ENCODE assay signal across 20 cellular contexts in genomic region chr18:8947576-8947975, GRCh38.
DNase-seq lines count a peak whose midpoint lies in the region; ATAC-seq and TF ChIP-seq lines count a peak whose summit lies in the region.
"Had no signal": no experiment of that assay in that cellular context is flagged by ENCODE, and none has a peak within 500 bp of the region (broad histone marks: within the 10 kb centered on the region; RNA-seq: fewer than 3 reads in every experiment).

No MANE protein-coding gene starts in this region.

- 59% methylated on average over 7 of the region's 7 CpGs for WGBS in suprapubic skin

- H3K27me3 Mint-ChIP-seq in CD4-positive, alpha-beta T cell: peaks cover 9% of the 10 kb centered on the region
- H3K27me3 Mint-ChIP-seq: B cell had no signal

- no peak for TF ChIP-seq EP300 in suprapubic skin (IDR thresholded peaks at IDR 0.05)

- POLR2A ChIA-PET in CD4-positive, alpha-beta T cell (lab: Charles Lee): no interaction called here

- H3K36me3 ChIP-seq in BLaER1 treated with 17β-estradiol and CSF1 and Interleukin-3, amounts not matched to agents 10 nM and 100 nM: no peaks in the 10 kb centered on the region
- H3K36me3 ChIP-seq in brain microvascular endothelial cell (replicated peaks): no peaks in the 10 kb centered on the region
- no peaks in the 10 kb centered on the region for H3K36me3 ChIP-seq in muscle layer of duodenum (ENCODE audit: control insufficient read depth in 1 of 2, insufficient read depth in 2 of 2, low read length in 2 of 2)
- H3K36me3 ChIP-seq in suprapubic skin: no peaks in the 10 kb centered on the region
- H3K36me3 ChIP-seq: ascending aorta had no signal

- H3K9ac ChIP-seq in BLaER1 treated with 17β-estradiol and CSF1 and Interleukin-3, amounts not matched to agents 10 nM and 100 nM: no peak overlapping the region
- H3K9ac ChIP-seq: parathyroid adenoma had no signal

- H3K4me2 ChIP-seq in BLaER1 treated with 17β-estradiol and CSF1 and Interleukin-3, amounts not matched to agents 10 nM and 100 nM: peak overlapping the region in 6 of 11 experiments; percentile 81 to 91 (median 86); a peak in 12 of 22 replicates

- no peak for TF ChIP-seq POLR2A in suprapubic skin (IDR thresholded peaks at IDR 0.05)

- H3K4me1 Mint-ChIP-seq in CD4-positive, alpha-beta T cell (ENCODE audit: low read depth): peaks cover 11% of the 10 kb centered on the region
- H3K4me1 Mint-ChIP-seq: immature natural killer cell had no signal

- no peaks in the 10 kb centered on the region for H3K9me3 Mint-ChIP-seq in CD4-positive, alpha-beta T cell
- H3K9me3 Mint-ChIP-seq: activated T-helper 1 cell treated with anti-CD3 and anti-CD28 coated beads, Interleukin-12 subunit alpha, Interleukin-12 subunit beta, Interleukin-2, Interleukin-4 antibody, amounts not matched to agents 30 ng/mL and 10 ng/mL and 1 ng/mL, durations not matched to agents 14 hours and 24 hours and 36 hours; T-helper 2 cell treated with Interferon-gamma antibody and Interleukin-4, amounts not matched to agents 5 μg/mL and 100 μg/mL, for 36 hours had no signal

- H3K36me3 Mint-ChIP-seq in CD4-positive, alpha-beta T cell (ENCODE audit: low read depth): no peaks in the 10 kb centered on the region
- H3K36me3 Mint-ChIP-seq: immature natural killer cell had no signal

- DNase-seq in LoVo (ENCODE audit: low spot score) (peak; percentile 36), brain microvascular endothelial cell (no peak), midbrain (lab: John Stamatoyannopoulos, UW) (no peak), suprapubic skin (ENCODE audit: low spot score in 2 of 2) (no peak)
- DNase-seq in CD4-positive, alpha-beta T cell: no peak
- DNase-seq: activated CD4-positive, alpha-beta T cell treated with anti-CD3 and anti-CD28 coated beads, Interleukin-2, amount 50 U/mL, for 1 hour; effector CD4-positive, alpha-beta T cell; foreskin melanocyte; immature natural killer cell; Karpas-422; NCI-H1436 treated with DMSO at 0.1 percent for 48 hours; NCI-H510A had no signal

- intact Hi-C loops in CD4-positive, alpha-beta T cell (cut with DNase I, micrococcal nuclease): no loop called here

- H3K9me3 ChIP-seq in BLaER1 treated with 17β-estradiol and CSF1 and Interleukin-3, amounts not matched to agents 10 nM and 100 nM (replicated peaks in 1 of 11): peaks cover 0 to 28% (median 22%) of the 10 kb centered on the region in 11 experiments; a peak in 17 of 22 replicates
- H3K9me3 ChIP-seq in muscle layer of duodenum (ENCODE audit: control insufficient read depth in 1 of 2, low read length in 2 of 2) (no peaks in the 10 kb centered on the region), suprapubic skin (no peaks in the 10 kb centered on the region)
- no peaks in the 10 kb centered on the region for H3K9me3 ChIP-seq in CD4-positive, alpha-beta T cell (ENCODE audit: control insufficient read depth, low read length)
- H3K9me3 ChIP-seq: ascending aorta had no signal

- no peak overlapping the region for H3K27ac ChIP-seq in BLaER1 treated with 17β-estradiol and CSF1 and Interleukin-3, amounts not matched to agents 10 nM and 100 nM
- H3K27ac ChIP-seq in brain microvascular endothelial cell: peak overlapping the region; percentile 47
- H3K27ac ChIP-seq in muscle layer of duodenum (ENCODE audit: low read length): peak overlapping the region; percentile 78
- no peak overlapping the region for H3K27ac ChIP-seq in CD4-positive, alpha-beta T cell (ENCODE audit: low read depth, low read length)
- H3K27ac ChIP-seq in suprapubic skin: no peak overlapping the region
- H3K27ac ChIP-seq: ascending aorta, parathyroid adenoma had no signal

- H3K4me3 Mint-ChIP-seq in CD4-positive, alpha-beta T cell: no peak overlapping the region
- H3K4me3 Mint-ChIP-seq: activated T-helper 1 cell treated with anti-CD3 and anti-CD28 coated beads, Interleukin-12 subunit alpha, Interleukin-12 subunit beta, Interleukin-2, Interleukin-4 antibody, amounts not matched to agents 30 ng/mL and 10 ng/mL and 1 ng/mL, durations not matched to agents 14 hours and 24 hours and 36 hours; immature natural killer cell; T-helper 2 cell treated with Interferon-gamma antibody and Interleukin-4, amounts not matched to agents 5 μg/mL and 100 μg/mL, for 36 hours had no signal

- no peak for TF ChIP-seq CTCF in brain microvascular endothelial cell (IDR thresholded peaks at IDR 0.05; ENCODE audit: low read depth, low read length, missing control alignments)
- no peak for TF ChIP-seq CTCF in CD4-positive, alpha-beta T cell (IDR thresholded peaks at IDR 0.05)
- TF ChIP-seq CTCF in suprapubic skin (IDR thresholded peaks at IDR 0.05): no peak

- CTCF ChIA-PET in CD4-positive, alpha-beta T cell (lab: Charles Lee): no interaction called here

- in situ Hi-C loops in brain microvascular endothelial cell (cut with HindIII; ENCODE audit: low pct_ligation_motif_present, low sequenced_read_pairs): no loop called here

- H3K4me3 ChIP-seq in BLaER1 treated with 17β-estradiol and CSF1 and Interleukin-3, amounts not matched to agents 10 nM and 100 nM: no peak overlapping the region
- no peak overlapping the region for H3K4me3 ChIP-seq in brain microvascular endothelial cell (ENCODE audit: low read depth, low read length)
- H3K4me3 ChIP-seq in muscle layer of duodenum (ENCODE audit: low read depth in 1 of 2, low read length in 2 of 2): no peak overlapping the region
- H3K4me3 ChIP-seq in suprapubic skin: no peak overlapping the region
- H3K4me3 ChIP-seq: ascending aorta had no signal

- peaks cover 0 to 9% (median 0%) of the 10 kb centered on the region in 11 experiments; a peak in 3 of 22 replicates for H3K27me3 ChIP-seq in BLaER1 treated with 17β-estradiol and CSF1 and Interleukin-3, amounts not matched to agents 10 nM and 100 nM
- H3K27me3 ChIP-seq in brain microvascular endothelial cell (replicated peaks) (no peaks in the 10 kb centered on the region), muscle layer of duodenum (ENCODE audit: low read depth, low read length) (no peaks in the 10 kb centered on the region), suprapubic skin (no peaks in the 10 kb centered on the region)
- H3K27me3 ChIP-seq in CD4-positive, alpha-beta T cell (ENCODE audit: control insufficient read depth, insufficient read depth, low read length): no peaks in the 10 kb centered on the region
- H3K27me3 ChIP-seq: ascending aorta had no signal

- peaks cover 49 to 92% (median 78%) of the 10 kb centered on the region in 10 experiments for H3K4me1 ChIP-seq in BLaER1 treated with 17β-estradiol and CSF1 and Interleukin-3, amounts not matched to agents 10 nM and 100 nM
- H3K4me1 ChIP-seq in muscle layer of duodenum (ENCODE audit: control insufficient read depth in 1 of 2, insufficient read depth in 2 of 2, low read length in 2 of 2) (no peaks in the 10 kb centered on the region), suprapubic skin (peaks cover 15% of the 10 kb centered on the region)
- H3K4me1 ChIP-seq: ascending aorta, parathyroid adenoma had no signal

- no peak overlapping the region for H3K27ac Mint-ChIP-seq in CD4-positive, alpha-beta T cell
- H3K27ac Mint-ChIP-seq: activated T-helper 1 cell treated with anti-CD3 and anti-CD28 coated beads, Interleukin-12 subunit alpha, Interleukin-12 subunit beta, Interleukin-2, Interleukin-4 antibody, amounts not matched to agents 30 ng/mL and 10 ng/mL and 1 ng/mL, durations not matched to agents 14 hours and 24 hours and 36 hours; immature natural killer cell; T-helper 2 cell treated with Interferon-gamma antibody and Interleukin-4, amounts not matched to agents 5 μg/mL and 100 μg/mL, for 36 hours had no signal

- no peaks in the 10 kb centered on the region for H4K20me1 ChIP-seq in BLaER1 treated with 17β-estradiol and CSF1 and Interleukin-3, amounts not matched to agents 10 nM and 100 nM

- ATAC-seq in CD4-positive, alpha-beta T cell (ENCODE audit: poor library complexity): no peak
- ATAC-seq in HG03571 (IDR thresholded peaks at IDR 0.05; ENCODE audit: unreplicated experiment): no peak

Comparison
In these comparisons a context has a peak if more than half of its experiments do, and no peak if none do; other contexts are left out.
1. H3K27ac ChIP-seq: peak in brain microvascular endothelial cell (single experiment) and muscle layer of duodenum (single experiment); none in BLaER1 treated with 17β-estradiol and CSF1 and Interleukin-3, amounts not matched to agents 10 nM and 100 nM (0 of 11), CD4-positive, alpha-beta T cell (single experiment) and suprapubic skin (single experiment).